ENCODE assay signal across 1 cellular context in genomic region chr6:84035484-84035883, GRCh38.
TF ChIP-seq lines count a peak whose summit lies in the region.

No MANE protein-coding gene starts in this region.

TF ChIP-seq in H1, 55 proteins besides CTCF, POLR2A, EP300 and RAD21:
- TF ChIP-seq TAF1 (IDR thresholded peaks at IDR 0.05; ENCODE audit: low read depth, low read length) (no peak), JUND (IDR thresholded peaks at IDR 0.05; ENCODE audit: low read length) (no peak), BRCA1 (IDR thresholded peaks at IDR 0.05; ENCODE audit: low read depth, low read length) (no peak), CHD1 (IDR thresholded peaks at IDR 0.05; ENCODE audit: low read depth, low read length) (no peak), TEAD4 (IDR thresholded peaks at IDR 0.05; ENCODE audit: low read depth, low read length) (no peak), RXRA (IDR thresholded peaks at IDR 0.05; ENCODE audit: insufficient read depth, low read depth, low read length) (no peak), KDM5A (IDR thresholded peaks at IDR 0.05; ENCODE audit: low read length) (no peak), CTBP2 (IDR thresholded peaks at IDR 0.05; ENCODE audit: borderline replicate concordance, insufficient read depth, insufficient read length, low read length) (no peak)
